Comparison of ENCODE assay signal across 38 cellular contexts in genomic region chr2:65842104-65842503, GRCh38.
"Had no signal": no experiment of that assay in that cellular context is flagged by ENCODE, and none has a peak within 500 bp of the region (broad histone marks: within the 10 kb centered on the region; RNA-seq: fewer than 3 reads in every experiment).

No MANE protein-coding gene starts in this region.

- H3K4me1 ChIP-seq: adrenal gland, body of pancreas, breast epithelium had no signal

- H3K9me3 ChIP-seq: adrenal gland, breast epithelium had no signal

- ATAC-seq: activated CD8-positive, alpha-beta T cell treated with anti-CD3 and anti-CD28 coated beads for 36 hours; activated T-cell treated with anti-CD3 and anti-CD28 coated beads, Interleukin-2, amount 50 U/mL, for 4 hours; activated T-cell treated with anti-CD3 and anti-CD28 coated beads, Interleukin-2, amount 50 U/mL, for 72 hours; activated T-helper 17 cell treated with anti-CD3 and anti-CD28 coated beads, Interleukin-2, amount 50 U/mL, for 72 hours; body of pancreas had no signal

- H3K27ac ChIP-seq: adrenal gland, body of pancreas, brain microvascular endothelial cell, breast epithelium, VCaP had no signal

- H3K4me3 Mint-ChIP-seq: activated B cell treated with CpG ODN at 0.5 μM for 24 hours; activated CD4-positive, alpha-beta memory T cell treated with anti-CD3 and anti-CD28 coated beads for 36 hours; activated CD4-positive, alpha-beta T cell treated with anti-CD3 and anti-CD28 coated beads, Interleukin-2, amount 10 ng/mL, durations not matched to agents 24 days and 14 days; activated CD8-positive, alpha-beta T cell treated with anti-CD3 and anti-CD28 coated beads for 36 hours; activated naive CD4-positive, alpha-beta T cell treated with anti-CD3 and anti-CD28 coated beads for 36 hours; activated naive CD8-positive, alpha-beta T cell treated with anti-CD3 and anti-CD28 coated beads for 36 hours; activated T-cell treated with anti-CD3 and anti-CD28 coated beads, Interleukin-2, amount 50 U/mL, for 4 hours; activated T-cell treated with anti-CD3 and anti-CD28 coated beads, Interleukin-2, amount 50 U/mL, for 72 hours; activated T-helper 1 cell treated with anti-CD3 and anti-CD28 coated beads, Interleukin-12 subunit alpha, Interleukin-12 subunit beta, Interleukin-2, Interleukin-4 antibody, amounts not matched to agents 30 ng/mL and 10 ng/mL and 1 ng/mL, durations not matched to agents 14 hours and 24 hours and 36 hours; activated T-helper 17 cell treated with anti-CD3 and anti-CD28 coated beads, Interleukin-2, amount 50 U/mL, for 72 hours; central memory CD8-positive, alpha-beta T cell; T-helper 1 cell treated with Interleukin-12 subunit alpha and Interleukin-12 subunit beta and Interleukin-4 antibody, amounts not matched to agents 30 μg/mL and 1 μg/mL, for 36 hours; T-helper 2 cell treated with Interferon-gamma antibody and Interleukin-4, amounts not matched to agents 5 μg/mL and 100 μg/mL, for 36 hours had no signal

- H3K4me1 Mint-ChIP-seq: activated B cell treated with CpG ODN at 0.5 μM for 24 hours; activated CD4-positive, alpha-beta T cell treated with anti-CD3 and anti-CD28 coated beads, Interleukin-2, amount 10 ng/mL, durations not matched to agents 24 days and 14 days; activated naive CD8-positive, alpha-beta T cell treated with anti-CD3 and anti-CD28 coated beads for 36 hours; activated T-helper 17 cell treated with anti-CD3 and anti-CD28 coated beads, Interleukin-2, amount 50 U/mL, for 72 hours; central memory CD8-positive, alpha-beta T cell had no signal

- H3K27me3 ChIP-seq: adrenal gland, body of pancreas, brain microvascular endothelial cell, breast epithelium had no signal

- H3K36me3 ChIP-seq: adrenal gland, brain microvascular endothelial cell, breast epithelium had no signal

- DNase-seq: activated B cell treated with CpG ODN at 0.5 μM for 24 hours; activated CD4-positive, alpha-beta memory T cell treated with anti-CD3 and anti-CD28 coated beads for 36 hours; activated CD4-positive, alpha-beta T cell treated with anti-CD3 and anti-CD28 coated beads for 4 hours; activated CD4-positive, alpha-beta T cell treated with anti-CD3 and anti-CD28 coated beads, Interleukin-2, amount 10 ng/mL, durations not matched to agents 24 days and 14 days; activated CD4-positive, alpha-beta T cell treated with anti-CD3 and anti-CD28 coated beads, Interleukin-2, amount 50 U/mL, for 1 hour; activated CD4-positive, alpha-beta T cell treated with anti-CD3 and anti-CD28 coated beads, Interleukin-2, amount 50 U/mL, for 4 hours; activated CD4-positive, CD25-positive, alpha-beta regulatory T cell treated with anti-CD3 and anti-CD28 coated beads, Interleukin-2, amount 50 U/mL, for 72 hours; activated CD8-positive, alpha-beta memory T cell treated with anti-CD3 and anti-CD28 coated beads, Interleukin-2, amount 50 U/mL, for 4 hours; activated CD8-positive, alpha-beta T cell treated with anti-CD3 and anti-CD28 coated beads for 36 hours; activated effector memory CD4-positive, alpha-beta T cell treated with anti-CD3 and anti-CD28 coated beads, Interleukin-2, amount 50 U/mL, for 16 hours; activated gamma-delta T cell treated with Interleukin-2 at 50 U/mL for 16 hours; activated naive CD4-positive, alpha-beta T cell; activated naive CD4-positive, alpha-beta T cell treated with anti-CD3 and anti-CD28 coated beads for 36 hours; activated naive CD4-positive, alpha-beta T cell treated with anti-CD3 and anti-CD28 coated beads, Interleukin-2, amount 50 U/mL, for 16 hours; activated naive CD8-positive, alpha-beta T cell treated with anti-CD3 and anti-CD28 coated beads for 36 hours; activated T-cell treated with anti-CD3 and anti-CD28 coated beads for 4 hours; activated T-cell treated with anti-CD3 and anti-CD28 coated beads, Interleukin-2, amount 50 U/mL, for 1 hour; activated T-cell treated with anti-CD3 and anti-CD28 coated beads, Interleukin-2, amount 50 U/mL, for 4 hours; activated T-cell treated with anti-CD3 and anti-CD28 coated beads, Interleukin-2, amount 50 U/mL, for 72 hours; adrenal gland; amniotic stem cell; aorta; body of pancreas; brain microvascular endothelial cell; cerebellar nuclear complex; T-helper 1 cell; T-helper 2 cell; T-helper 9 cell had no signal

- H3K27me3 Mint-ChIP-seq: activated CD4-positive, alpha-beta memory T cell treated with anti-CD3 and anti-CD28 coated beads for 36 hours; activated CD4-positive, alpha-beta T cell treated with anti-CD3 and anti-CD28 coated beads, Interleukin-2, amount 10 ng/mL, durations not matched to agents 24 days and 14 days; activated naive CD8-positive, alpha-beta T cell treated with anti-CD3 and anti-CD28 coated beads for 36 hours; activated T-helper 17 cell treated with anti-CD3 and anti-CD28 coated beads, Interleukin-2, amount 50 U/mL, for 72 hours had no signal

- H3K36me3 Mint-ChIP-seq: activated CD4-positive, alpha-beta memory T cell treated with anti-CD3 and anti-CD28 coated beads for 36 hours; activated naive CD4-positive, alpha-beta T cell treated with anti-CD3 and anti-CD28 coated beads, Interleukin-2, amount 50 U/mL, for 72 hours; activated naive CD8-positive, alpha-beta T cell treated with anti-CD3 and anti-CD28 coated beads for 36 hours had no signal

- H3K4me3 ChIP-seq: adrenal gland, body of pancreas, breast epithelium had no signal

- H3K27ac Mint-ChIP-seq: activated B cell treated with CpG ODN at 0.5 μM for 24 hours; activated CD4-positive, alpha-beta memory T cell treated with anti-CD3 and anti-CD28 coated beads for 36 hours; activated CD4-positive, alpha-beta T cell treated with anti-CD3 and anti-CD28 coated beads, Interleukin-2, amount 10 ng/mL, durations not matched to agents 24 days and 14 days; activated CD8-positive, alpha-beta T cell treated with anti-CD3 and anti-CD28 coated beads for 36 hours; activated naive CD4-positive, alpha-beta T cell treated with anti-CD3 and anti-CD28 coated beads for 36 hours; activated naive CD4-positive, alpha-beta T cell treated with anti-CD3 and anti-CD28 coated beads, Interleukin-2, amount 50 U/mL, for 72 hours; activated naive CD8-positive, alpha-beta T cell treated with anti-CD3 and anti-CD28 coated beads for 36 hours; activated T-cell treated with anti-CD3 and anti-CD28 coated beads, Interleukin-2, amount 50 U/mL, for 72 hours; activated T-helper 1 cell treated with anti-CD3 and anti-CD28 coated beads, Interleukin-12 subunit alpha, Interleukin-12 subunit beta, Interleukin-2, Interleukin-4 antibody, amounts not matched to agents 30 ng/mL and 10 ng/mL and 1 ng/mL, durations not matched to agents 14 hours and 24 hours and 36 hours; activated T-helper 17 cell treated with anti-CD3 and anti-CD28 coated beads, Interleukin-2, amount 50 U/mL, for 72 hours; T-helper 1 cell treated with Interleukin-12 subunit alpha and Interleukin-12 subunit beta and Interleukin-4 antibody, amounts not matched to agents 30 μg/mL and 1 μg/mL, for 36 hours; T-helper 2 cell treated with Interferon-gamma antibody and Interleukin-4, amounts not matched to agents 5 μg/mL and 100 μg/mL, for 36 hours had no signal

- H3K9me3 Mint-ChIP-seq: activated naive CD4-positive, alpha-beta T cell treated with anti-CD3 and anti-CD28 coated beads, Interleukin-2, amount 50 U/mL, for 72 hours; activated T-cell treated with anti-CD3 and anti-CD28 coated beads, Interleukin-2, amount 50 U/mL, for 4 hours; activated T-helper 1 cell treated with anti-CD3 and anti-CD28 coated beads, Interleukin-12 subunit alpha, Interleukin-12 subunit beta, Interleukin-2, Interleukin-4 antibody, amounts not matched to agents 30 ng/mL and 10 ng/mL and 1 ng/mL, durations not matched to agents 14 hours and 24 hours and 36 hours; activated T-helper 17 cell treated with anti-CD3 and anti-CD28 coated beads, Interleukin-2, amount 50 U/mL, for 72 hours; central memory CD8-positive, alpha-beta T cell had no signal

- FAIRE-seq: astrocyte, TTC549 had no signal
